ENCODE assay signal across 11 cellular contexts in genomic region chr10:22246680-22247391, GRCh38. TPM values are rescaled to one million over a fixed set of nuclear protein-coding genes. Genes with fewer than 3 reads are reported as not detected.
DNase-seq lines count a peak whose midpoint lies in the region; TF ChIP-seq lines count a peak whose summit lies in the region.
"Had no signal": no experiment of that assay in that cellular context is flagged by ENCODE, and none has a peak within 500 bp of the region (broad histone marks: within the 10 kb centered on the region; RNA-seq: fewer than 3 reads in every experiment).

No MANE protein-coding gene starts in this region.

- DNase-seq in A172 (ENCODE audit: low spot score) (peak; percentile 95), HS-27A (ENCODE audit: low read depth) (peak; percentile 69), foreskin fibroblast (peak; percentile 54 to 76), NCI-H446 (lab: John Stamatoyannopoulos, UW) (no peak), cerebellum (ENCODE audit: low spot score) (no peak), NCI-H146 treated with DMSO at 0.1 percent for 48 hours (lab: John Stamatoyannopoulos, UW; ENCODE audit: unreplicated experiment) (no peak), NCI-H1048 (lab: John Stamatoyannopoulos, UW) (no peak)
- DNase-seq in activated T-cell treated with anti-CD3 and anti-CD28 coated beads, Interleukin-2, amount 50 U/mL, for 24 hours, result no peak
- DNase-seq: NCI-H69, pancreas had no signal

- H3K9me3 Mint-ChIP-seq in activated T-cell treated with anti-CD3 and anti-CD28 coated beads, Interleukin-2, amount 50 U/mL, for 24 hours, result peaks cover 3% of the 10 kb centered on the region

- H3K4me3 ChIP-seq in foreskin fibroblast (ENCODE audit: low read depth in 1 of 2, low read length in 2 of 2), result no peak overlapping the region
- H3K4me3 ChIP-seq: cardiac muscle cell, pancreas had no signal

- peak overlapping the region; percentile 54 for H3K4me3 Mint-ChIP-seq in activated T-cell treated with anti-CD3 and anti-CD28 coated beads, Interleukin-2, amount 50 U/mL, for 24 hours

- peaks cover 13% of the 10 kb centered on the region for H3K36me3 Mint-ChIP-seq in activated T-cell treated with anti-CD3 and anti-CD28 coated beads, Interleukin-2, amount 50 U/mL, for 24 hours (ENCODE audit: low read depth)

- H3K27me3 Mint-ChIP-seq in activated T-cell treated with anti-CD3 and anti-CD28 coated beads, Interleukin-2, amount 50 U/mL, for 24 hours, result peaks cover 6% of the 10 kb centered on the region

- H3K27ac Mint-ChIP-seq in activated T-cell treated with anti-CD3 and anti-CD28 coated beads, Interleukin-2, amount 50 U/mL, for 24 hours, result peak overlapping the region; percentile 95

- no peak for TF ChIP-seq CTCF in foreskin fibroblast (IDR thresholded peaks at IDR 0.05; ENCODE audit: low read depth, low read length)

- H3K4me1 Mint-ChIP-seq in activated T-cell treated with anti-CD3 and anti-CD28 coated beads, Interleukin-2, amount 50 U/mL, for 24 hours (ENCODE audit: low read depth), result peaks cover 60% of the 10 kb centered on the region

RNA-seq across cellular contexts. Expression of gene EBLN1, which starts 29.0 kb away (rescaled TPM):
- not detected in 2 replicates for total RNA-seq in A172 (2014; rRNA removed; shearing (Covaris generic))
- total RNA-seq in cerebellum, result not detected
- total RNA-seq: cardiac muscle cell, pancreas had no signal

Comparison
In these comparisons a context has a peak if more than half of its experiments do, and no peak if none do; other contexts are left out.
1. DNase-seq: peak in A172 (single experiment), HS-27A (single experiment) and foreskin fibroblast (2 of 2); none in activated T-cell treated with anti-CD3 and anti-CD28 coated beads, Interleukin-2, amount 50 U/mL, for 24 hours (single experiment), NCI-H446 (0 of 2), cerebellum (single experiment), NCI-H146 treated with DMSO at 0.1 percent for 48 hours (single experiment) and NCI-H1048 (single experiment).